In genomic region chr2:143148757-143149156, GRCh38 we compare ENCODE assay signal across 1 cellular context.
TF ChIP-seq lines count a peak whose summit lies in the region.

No MANE protein-coding gene starts in this region.

TF ChIP-seq in GM23338, 12 proteins besides CTCF, POLR2A, EP300 and RAD21 (continued from another document):
- TF ChIP-seq, protein P1, sequence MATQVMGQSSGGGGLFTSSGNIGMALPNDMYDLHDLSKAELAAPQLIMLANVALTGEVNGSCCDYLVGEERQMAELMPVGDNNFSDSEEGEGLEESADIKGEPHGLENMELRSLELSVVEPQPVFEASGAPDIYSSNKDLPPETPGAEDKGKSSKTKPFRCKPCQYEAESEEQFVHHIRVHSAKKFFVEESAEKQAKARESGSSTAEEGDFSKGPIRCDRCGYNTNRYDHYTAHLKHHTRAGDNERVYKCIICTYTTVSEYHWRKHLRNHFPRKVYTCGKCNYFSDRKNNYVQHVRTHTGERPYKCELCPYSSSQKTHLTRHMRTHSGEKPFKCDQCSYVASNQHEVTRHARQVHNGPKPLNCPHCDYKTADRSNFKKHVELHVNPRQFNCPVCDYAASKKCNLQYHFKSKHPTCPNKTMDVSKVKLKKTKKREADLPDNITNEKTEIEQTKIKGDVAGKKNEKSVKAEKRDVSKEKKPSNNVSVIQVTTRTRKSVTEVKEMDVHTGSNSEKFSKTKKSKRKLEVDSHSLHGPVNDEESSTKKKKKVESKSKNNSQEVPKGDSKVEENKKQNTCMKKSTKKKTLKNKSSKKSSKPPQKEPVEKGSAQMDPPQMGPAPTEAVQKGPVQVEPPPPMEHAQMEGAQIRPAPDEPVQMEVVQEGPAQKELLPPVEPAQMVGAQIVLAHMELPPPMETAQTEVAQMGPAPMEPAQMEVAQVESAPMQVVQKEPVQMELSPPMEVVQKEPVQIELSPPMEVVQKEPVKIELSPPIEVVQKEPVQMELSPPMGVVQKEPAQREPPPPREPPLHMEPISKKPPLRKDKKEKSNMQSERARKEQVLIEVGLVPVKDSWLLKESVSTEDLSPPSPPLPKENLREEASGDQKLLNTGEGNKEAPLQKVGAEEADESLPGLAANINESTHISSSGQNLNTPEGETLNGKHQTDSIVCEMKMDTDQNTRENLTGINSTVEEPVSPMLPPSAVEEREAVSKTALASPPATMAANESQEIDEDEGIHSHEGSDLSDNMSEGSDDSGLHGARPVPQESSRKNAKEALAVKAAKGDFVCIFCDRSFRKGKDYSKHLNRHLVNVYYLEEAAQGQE (IDR thresholded peaks at IDR 0.05; ENCODE audit: unreplicated experiment): no peak
- TF ChIP-seq POLR2AphosphoS5 (IDR thresholded peaks at IDR 0.05; ENCODE audit: low read depth) (no peak), EZH2 (IDR thresholded peaks at IDR 0.05; ENCODE audit: low read depth, unreplicated experiment) (no peak), ETS1 (IDR thresholded peaks at IDR 0.05) (no peak)
